In the genomic region with DNA sequence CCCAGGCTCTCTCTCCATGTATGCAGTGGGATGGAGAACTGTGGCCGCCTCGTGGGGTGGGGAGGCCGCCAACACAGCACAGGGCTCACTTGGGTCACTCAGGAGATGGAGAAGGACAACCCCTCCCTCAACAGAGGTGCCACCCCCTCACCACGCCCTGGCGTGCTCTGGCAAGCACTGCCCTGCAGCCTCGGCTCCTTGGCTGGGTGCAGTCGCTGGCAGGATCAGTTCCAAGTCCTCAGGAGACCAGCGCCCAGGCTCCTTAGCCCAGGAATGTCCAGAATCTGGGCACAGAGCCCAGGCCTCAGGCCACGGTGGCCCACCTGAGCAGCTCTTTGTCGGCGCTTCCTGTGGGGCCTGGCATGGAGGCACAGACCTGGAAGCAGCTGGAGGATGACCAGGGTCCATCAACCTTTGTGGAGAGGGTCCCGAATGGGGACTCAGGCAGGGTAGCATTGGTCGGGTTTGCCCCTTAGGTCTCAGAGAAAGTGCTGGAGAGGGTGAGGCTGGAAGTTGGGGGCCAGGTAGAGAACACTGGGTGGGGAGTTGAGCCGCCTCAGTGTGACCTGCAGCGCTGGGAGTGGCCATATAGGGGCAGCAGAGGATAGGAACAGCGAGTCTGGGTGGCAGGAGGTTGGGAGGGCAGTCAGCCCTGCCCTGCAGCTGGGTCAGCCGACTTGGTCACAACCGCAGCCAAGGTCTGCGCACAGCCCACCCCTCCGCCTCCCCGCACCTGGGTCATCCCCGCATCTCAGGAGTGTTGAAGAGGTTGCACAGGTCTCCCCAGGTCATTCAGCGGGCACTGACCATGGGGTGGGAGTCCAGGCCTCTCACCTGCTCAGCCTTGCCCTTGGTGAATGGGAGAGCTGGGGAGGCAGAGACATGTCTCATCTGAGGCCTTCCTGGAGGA, we compare ENCODE assay signal across 1 cellular context.
A peak's percentile ranks its signal among the peaks of the same experiment; 100 is the strongest.
TF ChIP-seq lines count a peak whose summit lies in the region.

No MANE protein-coding gene starts in this region.

TF ChIP-seq in HepG2, 621 proteins besides CTCF, POLR2A, EP300 and RAD21 (continued from another document and continues in another):
- TF ChIP-seq NRL (CRISPR knock-in tag; IDR thresholded peaks at IDR 0.05; ENCODE audit: borderline replicate concordance) = peak; percentile 37; the same call in 1 of the 2 replicates
- no peak for TF ChIP-seq TSC22D2 (CRISPR knock-in tag; IDR thresholded peaks at IDR 0.05; ENCODE audit: borderline replicate concordance)
- TF ChIP-seq RFXANK (CRISPR knock-in tag; IDR thresholded peaks at IDR 0.05) = no peak
- TF ChIP-seq ZNF264 (CRISPR knock-in tag; IDR thresholded peaks at IDR 0.05) = no peak
- TF ChIP-seq ZNF83 (CRISPR knock-in tag; IDR thresholded peaks at IDR 0.05; ENCODE audit: borderline replicate concordance) = no peak
- 0 out of 2 replicates have a peak, but pooled peaks have one; percentile 53 for TF ChIP-seq ZSCAN31 (CRISPR knock-in tag; IDR thresholded peaks at IDR 0.05; ENCODE audit: low read depth)
- TF ChIP-seq, protein P1, sequence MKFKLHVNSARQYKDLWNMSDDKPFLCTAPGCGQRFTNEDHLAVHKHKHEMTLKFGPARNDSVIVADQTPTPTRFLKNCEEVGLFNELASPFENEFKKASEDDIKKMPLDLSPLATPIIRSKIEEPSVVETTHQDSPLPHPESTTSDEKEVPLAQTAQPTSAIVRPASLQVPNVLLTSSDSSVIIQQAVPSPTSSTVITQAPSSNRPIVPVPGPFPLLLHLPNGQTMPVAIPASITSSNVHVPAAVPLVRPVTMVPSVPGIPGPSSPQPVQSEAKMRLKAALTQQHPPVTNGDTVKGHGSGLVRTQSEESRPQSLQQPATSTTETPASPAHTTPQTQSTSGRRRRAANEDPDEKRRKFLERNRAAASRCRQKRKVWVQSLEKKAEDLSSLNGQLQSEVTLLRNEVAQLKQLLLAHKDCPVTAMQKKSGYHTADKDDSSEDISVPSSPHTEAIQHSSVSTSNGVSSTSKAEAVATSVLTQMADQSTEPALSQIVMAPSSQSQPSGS (CRISPR knock-in tag; IDR thresholded peaks at IDR 0.05) = no peak
- TF ChIP-seq AFF4 (CRISPR knock-in tag; IDR thresholded peaks at IDR 0.05) = no peak
- TF ChIP-seq TCF7 (IDR thresholded peaks at IDR 0.05; ENCODE audit: low read depth) = no peak
- TF ChIP-seq, protein P2, sequence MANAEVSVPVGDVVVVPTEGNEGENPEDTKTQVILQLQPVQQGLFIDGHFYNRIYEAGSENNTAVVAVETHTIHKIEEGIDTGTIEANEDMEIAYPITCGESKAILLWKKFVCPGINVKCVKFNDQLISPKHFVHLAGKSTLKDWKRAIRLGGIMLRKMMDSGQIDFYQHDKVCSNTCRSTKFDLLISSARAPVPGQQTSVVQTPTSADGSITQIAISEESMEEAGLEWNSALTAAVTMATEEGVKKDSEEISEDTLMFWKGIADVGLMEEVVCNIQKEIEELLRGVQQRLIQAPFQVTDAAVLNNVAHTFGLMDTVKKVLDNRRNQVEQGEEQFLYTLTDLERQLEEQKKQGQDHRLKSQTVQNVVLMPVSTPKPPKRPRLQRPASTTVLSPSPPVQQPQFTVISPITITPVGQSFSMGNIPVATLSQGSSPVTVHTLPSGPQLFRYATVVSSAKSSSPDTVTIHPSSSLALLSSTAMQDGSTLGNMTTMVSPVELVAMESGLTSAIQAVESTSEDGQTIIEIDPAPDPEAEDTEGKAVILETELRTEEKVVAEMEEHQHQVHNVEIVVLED (CRISPR knock-in tag; IDR thresholded peaks at IDR 0.05; ENCODE audit: borderline replicate concordance) = no peak
- no peak for TF ChIP-seq KDM5A (IDR thresholded peaks at IDR 0.05; ENCODE audit: borderline replicate concordance, low read length)
- TF ChIP-seq, protein P3, sequence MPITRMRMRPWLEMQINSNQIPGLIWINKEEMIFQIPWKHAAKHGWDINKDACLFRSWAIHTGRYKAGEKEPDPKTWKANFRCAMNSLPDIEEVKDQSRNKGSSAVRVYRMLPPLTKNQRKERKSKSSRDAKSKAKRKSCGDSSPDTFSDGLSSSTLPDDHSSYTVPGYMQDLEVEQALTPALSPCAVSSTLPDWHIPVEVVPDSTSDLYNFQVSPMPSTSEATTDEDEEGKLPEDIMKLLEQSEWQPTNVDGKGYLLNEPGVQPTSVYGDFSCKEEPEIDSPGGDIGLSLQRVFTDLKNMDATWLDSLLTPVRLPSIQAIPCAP (CRISPR knock-in tag; IDR thresholded peaks at IDR 0.05; ENCODE audit: low read depth) = no peak
- no peak for TF ChIP-seq CHCHD3 (CRISPR knock-in tag; IDR thresholded peaks at IDR 0.05)
- peak; percentile 24; the same call in 1 of the 2 replicates for TF ChIP-seq THAP9 (CRISPR knock-in tag; IDR thresholded peaks at IDR 0.05; ENCODE audit: borderline replicate concordance)
- no peak for TF ChIP-seq ZMYM2 (CRISPR knock-in tag; IDR thresholded peaks at IDR 0.05)
- TF ChIP-seq TEAD2 (CRISPR knock-in tag; IDR thresholded peaks at IDR 0.05) = no peak
- TF ChIP-seq ZNF556 (CRISPR knock-in tag; IDR thresholded peaks at IDR 0.05; ENCODE audit: borderline replicate concordance) = peak; percentile 70; the same call in 1 of the 2 replicates
- TF ChIP-seq, protein P4, sequence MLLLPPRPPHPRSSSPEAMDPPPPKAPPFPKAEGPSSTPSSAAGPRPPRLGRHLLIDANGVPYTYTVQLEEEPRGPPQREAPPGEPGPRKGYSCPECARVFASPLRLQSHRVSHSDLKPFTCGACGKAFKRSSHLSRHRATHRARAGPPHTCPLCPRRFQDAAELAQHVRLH (CRISPR knock-in tag; IDR thresholded peaks at IDR 0.05; ENCODE audit: borderline replicate concordance, low read depth) = no peak
- no peak for TF ChIP-seq IKZF4 (CRISPR knock-in tag; IDR thresholded peaks at IDR 0.05; ENCODE audit: borderline replicate concordance, low read depth, not compliant biosample characterization)
- no peak for TF ChIP-seq SIX4 (CRISPR knock-in tag; IDR thresholded peaks at IDR 0.05)
- no peak for TF ChIP-seq EEA1 (CRISPR knock-in tag; IDR thresholded peaks at IDR 0.05; ENCODE audit: borderline replicate concordance)
- TF ChIP-seq GABPA (IDR thresholded peaks at IDR 0.05; ENCODE audit: low read depth, low read length) = no peak
- no peak for TF ChIP-seq GABPA (CRISPR knock-in tag; IDR thresholded peaks at IDR 0.05; ENCODE audit: low read depth)
- 0 out of 2 replicates have a peak, but pooled peaks have one; percentile 24 for TF ChIP-seq ZNF12 (CRISPR knock-in tag; IDR thresholded peaks at IDR 0.05)
- no peak for TF ChIP-seq ZNF883 (CRISPR knock-in tag; IDR thresholded peaks at IDR 0.05; ENCODE audit: not compliant biosample characterization)
- TF ChIP-seq, protein P5, sequence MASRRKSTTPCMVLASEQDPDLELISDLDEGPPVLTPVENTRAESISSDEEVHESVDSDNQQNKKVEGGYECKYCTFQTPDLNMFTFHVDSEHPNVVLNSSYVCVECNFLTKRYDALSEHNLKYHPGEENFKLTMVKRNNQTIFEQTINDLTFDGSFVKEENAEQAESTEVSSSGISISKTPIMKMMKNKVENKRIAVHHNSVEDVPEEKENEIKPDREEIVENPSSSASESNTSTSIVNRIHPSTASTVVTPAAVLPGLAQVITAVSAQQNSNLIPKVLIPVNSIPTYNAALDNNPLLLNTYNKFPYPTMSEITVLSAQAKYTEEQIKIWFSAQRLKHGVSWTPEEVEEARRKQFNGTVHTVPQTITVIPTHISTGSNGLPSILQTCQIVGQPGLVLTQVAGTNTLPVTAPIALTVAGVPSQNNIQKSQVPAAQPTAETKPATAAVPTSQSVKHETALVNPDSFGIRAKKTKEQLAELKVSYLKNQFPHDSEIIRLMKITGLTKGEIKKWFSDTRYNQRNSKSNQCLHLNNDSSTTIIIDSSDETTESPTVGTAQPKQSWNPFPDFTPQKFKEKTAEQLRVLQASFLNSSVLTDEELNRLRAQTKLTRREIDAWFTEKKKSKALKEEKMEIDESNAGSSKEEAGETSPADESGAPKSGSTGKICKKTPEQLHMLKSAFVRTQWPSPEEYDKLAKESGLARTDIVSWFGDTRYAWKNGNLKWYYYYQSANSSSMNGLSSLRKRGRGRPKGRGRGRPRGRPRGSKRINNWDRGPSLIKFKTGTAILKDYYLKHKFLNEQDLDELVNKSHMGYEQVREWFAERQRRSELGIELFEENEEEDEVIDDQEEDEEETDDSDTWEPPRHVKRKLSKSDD (CRISPR knock-in tag; IDR thresholded peaks at IDR 0.05; ENCODE audit: low read depth) = no peak
- TF ChIP-seq NFE2 (CRISPR knock-in tag; IDR thresholded peaks at IDR 0.05) = no peak
- TF ChIP-seq TP53 (CRISPR knock-in tag; conservative IDR thresholded peaks at IDR 0.05) = no peak
